3 cellular contexts compared by ENCODE assay signal in genomic region chr4:62470020-62470419, GRCh38.
TF ChIP-seq lines count a peak whose summit lies in the region.

No MANE protein-coding gene starts in this region.

TF ChIP-seq in HepG2, 621 proteins besides CTCF, POLR2A, EP300 and RAD21:
- TF ChIP-seq HNRNPK (IDR thresholded peaks at IDR 0.05; ENCODE audit: low read depth, low read length, poor library complexity, severe bottlenecking) (peak; percentile 60), ADNP (CRISPR knock-in tag; IDR thresholded peaks at IDR 0.05) (no peak)
- TF ChIP-seq, protein P1, sequence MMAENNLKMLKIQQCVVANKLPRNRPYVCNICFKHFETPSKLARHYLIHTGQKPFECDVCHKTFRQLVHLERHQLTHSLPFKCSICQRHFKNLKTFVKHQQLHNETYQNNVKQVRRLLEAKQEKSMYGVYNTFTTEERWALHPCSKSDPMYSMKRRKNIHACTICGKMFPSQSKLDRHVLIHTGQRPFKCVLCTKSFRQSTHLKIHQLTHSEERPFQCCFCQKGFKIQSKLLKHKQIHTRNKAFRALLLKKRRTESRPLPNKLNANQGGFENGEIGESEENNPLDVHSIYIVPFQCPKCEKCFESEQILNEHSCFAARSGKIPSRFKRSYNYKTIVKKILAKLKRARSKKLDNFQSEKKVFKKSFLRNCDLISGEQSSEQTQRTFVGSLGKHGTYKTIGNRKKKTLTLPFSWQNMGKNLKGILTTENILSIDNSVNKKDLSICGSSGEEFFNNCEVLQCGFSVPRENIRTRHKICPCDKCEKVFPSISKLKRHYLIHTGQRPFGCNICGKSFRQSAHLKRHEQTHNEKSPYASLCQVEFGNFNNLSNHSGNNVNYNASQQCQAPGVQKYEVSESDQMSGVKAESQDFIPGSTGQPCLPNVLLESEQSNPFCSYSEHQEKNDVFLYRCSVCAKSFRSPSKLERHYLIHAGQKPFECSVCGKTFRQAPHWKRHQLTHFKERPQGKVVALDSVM (CRISPR knock-in tag; IDR thresholded peaks at IDR 0.05), result no peak

TF ChIP-seq in GM12878, 131 proteins besides CTCF, POLR2A, EP300 and RAD21:
- TF ChIP-seq ZBTB40 (IDR thresholded peaks at IDR 0.05; ENCODE audit: borderline replicate concordance), result peak; percentile 45; the same call in 1 of the 2 replicates
- no peak for TF ChIP-seq RFX5 (IDR thresholded peaks at IDR 0.05; ENCODE audit: low read depth, low read length)

TF ChIP-seq in K562, 482 proteins besides CTCF, POLR2A, EP300 and RAD21:
- no peak for TF ChIP-seq GTF2A2 (tag; IDR thresholded peaks at IDR 0.05)
- no peak for TF ChIP-seq HIVEP1 (CRISPR knock-in tag; IDR thresholded peaks at IDR 0.05)
- TF ChIP-seq RBM34 (IDR thresholded peaks at IDR 0.05; ENCODE audit: borderline replicate concordance, insufficient read depth, low read length), result no peak
- no peak for TF ChIP-seq TRIM25 (IDR thresholded peaks at IDR 0.05; ENCODE audit: borderline replicate concordance)
- TF ChIP-seq KDM1A (IDR thresholded peaks at IDR 0.05), result no peak
- TF ChIP-seq HNRNPK (IDR thresholded peaks at IDR 0.05; ENCODE audit: low read depth, low read length, poor library complexity, severe bottlenecking), result peak; percentile 50
- no peak for TF ChIP-seq ZMIZ1 (IDR thresholded peaks at IDR 0.05; ENCODE audit: low read depth in 2 of 2, low read length in 2 of 2)
